10 cellular contexts compared by ENCODE assay signal in genomic region chr4:81493895-81494490, GRCh38. TPM values are rescaled to one million over a fixed set of nuclear protein-coding genes. Genes with fewer than 3 reads are reported as not detected.
DNase-seq lines count a peak whose midpoint lies in the region; ATAC-seq, FAIRE-seq and TF ChIP-seq lines count a peak whose summit lies in the region.
"Had no signal": no experiment of that assay in that cellular context is flagged by ENCODE, and none has a peak within 500 bp of the region (broad histone marks: within the 10 kb centered on the region; RNA-seq: fewer than 3 reads in every experiment).

No MANE protein-coding gene starts in this region.

- H3K27me3 Mint-ChIP-seq in activated CD8-positive, alpha-beta memory T cell treated with anti-CD3 and anti-CD28 coated beads, Interleukin-2, amount 10 ng/mL, durations not matched to agents 7 days and 5 days = no peaks in the 10 kb centered on the region

- H3K4me3 ChIP-seq in gastrocnemius medialis = peak overlapping the region; percentile 10 to 40 (median 14)

- H3K4me3 Mint-ChIP-seq in activated CD8-positive, alpha-beta memory T cell treated with anti-CD3 and anti-CD28 coated beads, Interleukin-2, amount 10 ng/mL, durations not matched to agents 7 days and 5 days = peak overlapping the region; percentile 60

- TF ChIP-seq POLR2A in gastrocnemius medialis (IDR thresholded peaks at IDR 0.05) = no peak

- CTCF ChIA-PET in activated CD8-positive, alpha-beta memory T cell treated with anti-CD3 and anti-CD28 coated beads, Interleukin-2, amount 10 ng/mL, durations not matched to agents 7 days and 5 days (lab: Charles Lee) = interaction anchor here (2.0 kb wide), 1 partner anchor 22 kb away, joined by 8 read pairs; the partner anchor contains the start of gene RASGEF1B

- DNase-seq in activated CD8-positive, alpha-beta memory T cell treated with anti-CD3 and anti-CD28 coated beads, Interleukin-2, amount 10 ng/mL, durations not matched to agents 7 days and 5 days = no peak
- no peak for DNase-seq in activated CD8-positive, alpha-beta memory T cell treated with anti-CD3 and anti-CD28 coated beads, Interleukin-2, amount 50 U/mL, for 48 hours
- no peak for DNase-seq in activated naive CD4-positive, alpha-beta T cell treated with anti-CD3 and anti-CD28 coated beads, Interleukin-2, amount 50 U/mL, for 72 hours (ENCODE audit: low spot score in 2 of 2)
- DNase-seq in gastrocnemius medialis = no peak
- DNase-seq in HTR-8/SVneo (ENCODE audit: insufficient read length, low spot score) = no peak
- no peak for DNase-seq in dermis blood vessel endothelial cell
- no peak for DNase-seq in NCI-H1436 (lab: John Stamatoyannopoulos, UW)

- peaks cover 46% of the 10 kb centered on the region for H3K4me1 Mint-ChIP-seq in activated CD8-positive, alpha-beta memory T cell treated with anti-CD3 and anti-CD28 coated beads, Interleukin-2, amount 10 ng/mL, durations not matched to agents 7 days and 5 days

- no peaks in the 10 kb centered on the region for H3K4me1 ChIP-seq in gastrocnemius medialis

- peaks cover 8% of the 10 kb centered on the region for H3K9me3 Mint-ChIP-seq in activated CD8-positive, alpha-beta memory T cell treated with anti-CD3 and anti-CD28 coated beads, Interleukin-2, amount 10 ng/mL, durations not matched to agents 7 days and 5 days (ENCODE audit: low read depth)
- H3K9me3 Mint-ChIP-seq in activated naive CD4-positive, alpha-beta T cell treated with anti-CD3 and anti-CD28 coated beads, Interleukin-2, amount 50 U/mL, for 72 hours = peaks cover 16 to 24% of the 10 kb centered on the region in 2 donors

- peak; percentile 59 for ATAC-seq in activated CD8-positive, alpha-beta memory T cell treated with anti-CD3 and anti-CD28 coated beads, Interleukin-2, amount 10 ng/mL, durations not matched to agents 7 days and 5 days
- ATAC-seq in HG03095 (IDR thresholded peaks at IDR 0.05; ENCODE audit: unreplicated experiment) (peak; percentile 79), gastrocnemius medialis (no peak)
- ATAC-seq in activated naive CD4-positive, alpha-beta T cell treated with anti-CD3 and anti-CD28 coated beads, Interleukin-2, amount 50 U/mL, for 72 hours = peak; percentile 63 to 64

- H3K27me3 ChIP-seq in gastrocnemius medialis = no peaks in the 10 kb centered on the region

- no peaks in the 10 kb centered on the region for H3K36me3 ChIP-seq in gastrocnemius medialis

- FAIRE-seq in HTR-8/SVneo (lab: Jason Lieb, UNC) = no peak
- FAIRE-seq: keratinocyte had no signal

- peaks cover 19% of the 10 kb centered on the region for H3K36me3 Mint-ChIP-seq in activated CD8-positive, alpha-beta memory T cell treated with anti-CD3 and anti-CD28 coated beads, Interleukin-2, amount 10 ng/mL, durations not matched to agents 7 days and 5 days
- H3K36me3 Mint-ChIP-seq in activated naive CD4-positive, alpha-beta T cell treated with anti-CD3 and anti-CD28 coated beads, Interleukin-2, amount 50 U/mL, for 72 hours = peaks cover 17 to 39% of the 10 kb centered on the region in 2 donors

- no peak for TF ChIP-seq CTCF in gastrocnemius medialis (IDR thresholded peaks at IDR 0.05 in 4 of 5, conservative IDR thresholded peaks at IDR 0.05 in 1 of 5)

- H3K27ac Mint-ChIP-seq in activated CD8-positive, alpha-beta memory T cell treated with anti-CD3 and anti-CD28 coated beads, Interleukin-2, amount 10 ng/mL, durations not matched to agents 7 days and 5 days = peak overlapping the region; percentile 83
- H3K27ac Mint-ChIP-seq in activated naive CD4-positive, alpha-beta T cell treated with anti-CD3 and anti-CD28 coated beads, Interleukin-2, amount 50 U/mL, for 72 hours = peak overlapping the region; percentile 22 to 79

- in situ Hi-C loops in gastrocnemius medialis (cut with MboI; ENCODE audit: low sequenced_read_pairs in 4 of 4) = no loop called here

- H3K27ac ChIP-seq in gastrocnemius medialis = peak overlapping the region in 2 of 4 donors; percentile 0 to 57
- H3K27ac ChIP-seq: C4-2B had no signal

- intact Hi-C loops in gastrocnemius medialis (cut with DNase I; ENCODE audit: low total_unique reads) = no loop called here

- no peaks in the 10 kb centered on the region for H3K9me3 ChIP-seq in gastrocnemius medialis

RNA-seq across cellular contexts. Expression of gene RASGEF1B, which starts 22.3 kb away (rescaled TPM):
- 1 to 10 TPM; 3.5 to 4.5 TPM for total RNA-seq in activated CD8-positive, alpha-beta memory T cell treated with anti-CD3 and anti-CD28 coated beads, Interleukin-2, amount 10 ng/mL, durations not matched to agents 7 days and 5 days
- 10 to 100 TPM in 1 of 2 donors, 1 to 10 TPM in 1; 2.7 to 10.8 TPM for total RNA-seq in activated naive CD4-positive, alpha-beta T cell treated with anti-CD3 and anti-CD28 coated beads, Interleukin-2, amount 50 U/mL, for 72 hours
- 1 to 10 TPM; 1.9 to 6.0 (median 5.2) TPM for total RNA-seq in gastrocnemius medialis
- total RNA-seq in dermis blood vessel endothelial cell = 0.33 and 0.34 TPM in 2 replicates

Comparison
In these comparisons a context has a peak if more than half of its experiments do, and no peak if none do; other contexts are left out.
1. ATAC-seq: peak in activated CD8-positive, alpha-beta memory T cell treated with anti-CD3 and anti-CD28 coated beads, Interleukin-2, amount 10 ng/mL, durations not matched to agents 7 days and 5 days (single experiment), HG03095 (single experiment) and activated naive CD4-positive, alpha-beta T cell treated with anti-CD3 and anti-CD28 coated beads, Interleukin-2, amount 50 U/mL, for 72 hours (2 of 2); none in gastrocnemius medialis (0 of 2).